30 cellular contexts compared by ENCODE assay signal in genomic region chr2:140627136-140627535, GRCh38.
"Had no signal": no experiment of that assay in that cellular context is flagged by ENCODE, and none has a peak within 500 bp of the region (broad histone marks: within the 10 kb centered on the region; RNA-seq: fewer than 3 reads in every experiment).

No MANE protein-coding gene starts in this region.

- H3K4me1 ChIP-seq: adrenal gland had no signal

- H3K9me3 ChIP-seq: adrenal gland had no signal

- H3K27me3 ChIP-seq: adrenal gland had no signal

- H3K36me3 ChIP-seq: adrenal gland had no signal

- DNase-seq: activated B cell treated with CpG ODN at 0.5 μM for 24 hours; activated CD4-positive, alpha-beta memory T cell treated with anti-CD3 and anti-CD28 coated beads for 36 hours; activated CD4-positive, alpha-beta T cell treated with anti-CD3 and anti-CD28 coated beads for 4 hours; activated CD4-positive, alpha-beta T cell treated with anti-CD3 and anti-CD28 coated beads, Interleukin-2, amount 50 U/mL, for 1 hour; activated CD4-positive, CD25-positive, alpha-beta regulatory T cell treated with anti-CD3 and anti-CD28 coated beads, Interleukin-2, amount 50 U/mL, for 72 hours; activated CD8-positive, alpha-beta memory T cell treated with anti-CD3 and anti-CD28 coated beads, Interleukin-2, amount 50 U/mL, for 4 hours; activated gamma-delta T cell treated with Interleukin-2 at 50 U/mL for 16 hours; activated naive CD4-positive, alpha-beta T cell treated with anti-CD3 and anti-CD28 coated beads for 36 hours; activated T-cell treated with anti-CD3 and anti-CD28 coated beads for 4 hours; activated T-cell treated with anti-CD3 and anti-CD28 coated beads, Interleukin-2, amount 50 U/mL, for 4 hours; adrenal gland; central memory CD4-positive, alpha-beta T cell; NCI-H1092 treated with DMSO at 0.1 percent for 48 hours; NCI-H1417; NCI-H146; NCI-H187 treated with DMSO at 0.1 percent for 48 hours; NCI-H2081; NCI-H2171 treated with DMSO at 0.1 percent for 48 hours; NCI-H2227 treated with DMSO at 0.1 percent for 48 hours; NCI-H446 treated with DMSO at 0.1 percent for 48 hours; NCI-H524; NCI-H69; NK-92 treated with Interleukin-12 subunit alpha and Interleukin-12 subunit beta, amount 100 ng/mL, for 24 hours; Right ventricle myocardium superior; SW 1271; T-helper 1 cell; T-helper 2 cell; T-helper 9 cell had no signal

- H3K4me3 ChIP-seq: adrenal gland had no signal

- H3K27ac ChIP-seq: adrenal gland, VCaP had no signal

- ATAC-seq: activated naive CD4-positive, alpha-beta T cell treated with anti-CD3 and anti-CD28 coated beads, Interleukin-2, amount 50 U/mL, for 72 hours; activated T-cell treated with anti-CD3 and anti-CD28 coated beads, Interleukin-2, amount 50 U/mL, for 4 hours had no signal
